In the genomic region with DNA sequence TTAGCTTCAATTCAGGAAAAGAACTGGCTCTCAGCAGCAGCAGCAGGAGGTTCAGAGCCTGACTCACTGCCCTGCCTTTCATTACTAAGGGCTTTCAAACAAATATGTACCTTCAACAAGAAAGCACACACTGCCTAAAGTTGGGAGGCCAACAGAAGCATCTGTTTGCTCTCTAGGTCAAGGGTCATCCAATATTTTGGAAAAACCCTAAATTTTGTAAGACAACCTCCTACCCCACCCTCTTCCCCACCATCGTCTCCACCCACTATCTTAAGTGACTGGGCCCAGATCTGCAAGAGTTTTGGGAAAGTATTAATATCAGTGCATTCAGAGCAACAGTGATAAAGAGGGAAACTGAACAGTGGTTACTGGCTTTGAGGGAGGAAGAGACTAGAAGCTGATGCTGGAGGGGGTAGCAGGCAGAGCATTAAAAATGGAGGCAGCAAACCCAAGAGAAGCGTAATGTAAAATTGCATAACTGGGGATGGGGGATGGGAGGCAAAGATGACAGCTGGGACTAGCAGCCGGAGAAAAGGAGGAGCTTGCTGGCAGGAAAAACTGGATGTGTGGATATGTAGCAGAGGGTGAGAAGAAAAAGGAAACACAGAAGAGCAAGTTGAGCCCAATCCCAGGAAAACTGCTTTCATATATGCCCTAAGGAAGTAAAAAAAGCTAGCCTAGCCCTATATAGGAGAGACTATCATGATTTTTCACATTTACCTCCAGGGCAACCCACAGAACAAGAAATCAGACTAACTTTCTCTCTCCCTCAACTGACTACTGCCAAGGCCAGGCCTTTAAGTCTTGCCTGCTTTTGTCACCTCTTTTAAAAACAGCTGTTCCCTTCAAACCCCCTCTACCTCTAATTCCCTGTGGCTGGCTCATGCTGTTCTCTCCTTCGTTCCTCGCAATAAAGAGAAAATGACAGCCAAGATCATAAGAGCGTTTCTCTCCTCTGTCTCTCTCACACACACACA, we compare ENCODE assay signal across 8 cellular contexts. TPM values are rescaled to one million over a fixed set of nuclear protein-coding genes. Genes with fewer than 3 reads are reported as not detected.
DNase-seq lines count a peak whose midpoint lies in the region; ATAC-seq and TF ChIP-seq lines count a peak whose summit lies in the region.

No MANE protein-coding gene starts in this region.

- ATAC-seq in HG02798 (IDR thresholded peaks at IDR 0.05; ENCODE audit: poor library complexity, unreplicated experiment) = no peak
- no peak for ATAC-seq in GM21528 (IDR thresholded peaks at IDR 0.05; ENCODE audit: low FRiP score, unreplicated experiment)
- no peak for ATAC-seq in GM19351 (IDR thresholded peaks at IDR 0.05; ENCODE audit: unreplicated experiment)

- H3K27me3 Mint-ChIP-seq in activated naive CD4-positive, alpha-beta T cell treated with anti-CD3 and anti-CD28 coated beads, Interleukin-2, amount 10 ng/mL, durations not matched to agents 7 days and 5 days = no peaks in the 10 kb centered on the region

- H3K27ac ChIP-seq in HUES48 (ENCODE audit: low read depth, low read length) (peak overlapping the region; percentile 78), WERI-Rb-1 (peak overlapping the region; percentile 35), left ventricle myocardium inferior (replicated peaks) (peak overlapping the region; percentile 83), skin epidermis (peak overlapping the region in 17 of 21 experiments; percentile 4 to 71 (median 48))

- no peaks in the 10 kb centered on the region for H3K9me3 Mint-ChIP-seq in activated naive CD4-positive, alpha-beta T cell treated with anti-CD3 and anti-CD28 coated beads, Interleukin-2, amount 10 ng/mL, durations not matched to agents 7 days and 5 days

- H3K36me3 ChIP-seq in HUES48 (ENCODE audit: control insufficient read depth, insufficient read depth, low read length) (no peaks in the 10 kb centered on the region), WERI-Rb-1 (no peaks in the 10 kb centered on the region), left ventricle myocardium inferior (no peaks in the 10 kb centered on the region)

- DNase-seq in WERI-Rb-1 = peak; percentile 48
- peak; percentile 23 for DNase-seq in left ventricle myocardium inferior
- DNase-seq in activated naive CD4-positive, alpha-beta T cell treated with anti-CD3 and anti-CD28 coated beads, Interleukin-2, amount 10 ng/mL, durations not matched to agents 7 days and 5 days = no peak

- peaks cover 78% of the 10 kb centered on the region for H3K4me1 ChIP-seq in HUES48 (ENCODE audit: control insufficient read depth, insufficient read depth, low read length)
- H3K4me1 ChIP-seq in left ventricle myocardium inferior = peaks cover 100% of the 10 kb centered on the region

- no peak overlapping the region for H3K4me3 Mint-ChIP-seq in activated naive CD4-positive, alpha-beta T cell treated with anti-CD3 and anti-CD28 coated beads, Interleukin-2, amount 10 ng/mL, durations not matched to agents 7 days and 5 days

- peaks cover under 1% of the 10 kb centered on the region for H3K4me1 Mint-ChIP-seq in activated naive CD4-positive, alpha-beta T cell treated with anti-CD3 and anti-CD28 coated beads, Interleukin-2, amount 10 ng/mL, durations not matched to agents 7 days and 5 days

- intact Hi-C loops in left ventricle myocardium inferior (cut with micrococcal nuclease) = no loop called here

- H3K27ac Mint-ChIP-seq in activated naive CD4-positive, alpha-beta T cell treated with anti-CD3 and anti-CD28 coated beads, Interleukin-2, amount 10 ng/mL, durations not matched to agents 7 days and 5 days = no peak overlapping the region

- H3K27me3 ChIP-seq in HUES48 (ENCODE audit: control insufficient read depth, insufficient read depth, low read length) (no peaks in the 10 kb centered on the region), WERI-Rb-1 (ENCODE audit: insufficient read depth, low read depth, severe bottlenecking) (no peaks in the 10 kb centered on the region), left ventricle myocardium inferior (ENCODE audit: low read depth) (no peaks in the 10 kb centered on the region)

- H3K4me3 ChIP-seq in HUES48 (ENCODE audit: low read depth, low read length) (peak overlapping the region; percentile 40; the same call in 1 of the 2 replicates), WERI-Rb-1 (ENCODE audit: low read depth, low read length) (no peak overlapping the region), left ventricle myocardium inferior (no peak overlapping the region), skin epidermis (no peak overlapping the region)

- peak overlapping the region; percentile 44; the same call in 1 of the 2 replicates for H3K9ac ChIP-seq in HUES48 (ENCODE audit: low read depth, low read length)

- H3K36me3 Mint-ChIP-seq in activated naive CD4-positive, alpha-beta T cell treated with anti-CD3 and anti-CD28 coated beads, Interleukin-2, amount 10 ng/mL, durations not matched to agents 7 days and 5 days = no peaks in the 10 kb centered on the region

- TF ChIP-seq CTCF in WERI-Rb-1 (IDR thresholded peaks at IDR 0.05; ENCODE audit: low read depth, low read length) (no peak), left ventricle myocardium inferior (IDR thresholded peaks at IDR 0.05; ENCODE audit: borderline replicate concordance) (no peak)

- H3K9me3 ChIP-seq in HUES48 (ENCODE audit: control insufficient read depth, insufficient read depth, low read length) (no peaks in the 10 kb centered on the region), WERI-Rb-1 (ENCODE audit: severe bottlenecking) (no peaks in the 10 kb centered on the region), left ventricle myocardium inferior (replicated peaks) (peaks cover 1% of the 10 kb centered on the region)

- CTCF ChIA-PET in activated naive CD4-positive, alpha-beta T cell treated with anti-CD3 and anti-CD28 coated beads, Interleukin-2, amount 10 ng/mL, durations not matched to agents 7 days and 5 days (lab: Charles Lee) = interaction anchor here (1.7 to 1.9 kb wide), 2 partner anchors 34 to 98 kb away, joined by 4 to 6 read pairs; no protein-coding TSS in a partner anchor

RNA-seq across cellular contexts. Expression of a gene that starts 31.5 kb away (rescaled TPM):
- total RNA-seq in left ventricle myocardium inferior = 227 TPM
